ENCODE assay signal across 19 cellular contexts in the genomic region with DNA sequence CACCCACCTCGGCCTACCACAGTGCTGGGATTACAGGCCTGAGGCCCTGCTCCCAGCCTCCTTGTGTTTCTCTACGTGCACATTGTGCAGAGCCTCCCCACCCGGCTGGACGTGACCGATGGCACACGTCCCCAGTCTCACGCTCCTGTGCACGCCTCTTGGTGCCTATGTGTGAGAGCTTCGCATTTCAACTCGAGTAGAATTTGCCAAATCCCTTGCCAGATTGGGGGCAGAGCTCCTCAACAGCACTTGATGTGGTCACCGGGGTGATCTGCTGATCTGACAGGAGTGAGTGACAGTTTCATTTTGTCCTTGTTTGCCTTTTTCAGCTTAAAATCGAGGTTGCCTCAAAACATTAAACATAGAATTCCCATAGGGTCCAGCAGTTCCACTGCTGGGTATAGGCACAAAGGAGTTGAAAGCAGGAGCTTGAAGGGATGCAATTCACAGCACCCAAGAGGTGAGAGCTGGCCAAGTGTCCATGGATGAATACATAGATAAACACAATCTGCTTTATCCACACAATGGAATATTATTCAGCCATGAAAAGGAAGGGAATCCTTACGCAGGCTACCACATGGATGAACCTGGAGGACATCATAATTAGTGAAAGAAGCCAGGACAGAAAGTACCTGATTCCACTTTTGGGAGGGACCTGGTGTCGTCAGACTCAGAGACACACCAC. TPM values are rescaled to one million over a fixed set of nuclear protein-coding genes. Genes with fewer than 3 reads are reported as not detected.
DNase-seq lines count a peak whose midpoint lies in the region; ATAC-seq and TF ChIP-seq lines count a peak whose summit lies in the region.
"Had no signal": no experiment of that assay in that cellular context is flagged by ENCODE, and none has a peak within 500 bp of the region (broad histone marks: within the 10 kb centered on the region; RNA-seq: fewer than 3 reads in every experiment).

No MANE protein-coding gene starts in this region.

- H3K9ac ChIP-seq in BLaER1: peak overlapping the region; percentile 50; the same call in 1 of the 2 replicates

- H3K4me3 Mint-ChIP-seq in CD8-positive, alpha-beta memory T cell: peak overlapping the region in 3 of 7 donors; percentile 18 to 58 (median 34)
- H3K4me3 Mint-ChIP-seq in activated naive CD8-positive, alpha-beta T cell treated with anti-CD3 and anti-CD28 coated beads, Interleukin-2, amount 50 U/mL, for 24 hours: peak overlapping the region; percentile 22
- H3K4me3 Mint-ChIP-seq: activated T-cell treated with anti-CD3 and anti-CD28 coated beads, Interleukin-2, amount 50 U/mL, for 4 hours; IgD-negative memory B cell had no signal

- H3K4me1 ChIP-seq in BLaER1: peaks cover 71% of the 10 kb centered on the region
- H3K4me1 ChIP-seq in CD8-positive, alpha-beta memory T cell (ENCODE audit: insufficient read depth, low read length): peaks cover 22% of the 10 kb centered on the region
- peaks cover 3% of the 10 kb centered on the region for H3K4me1 ChIP-seq in testis
- H3K4me1 ChIP-seq: foreskin keratinocyte had no signal

- peak; percentile 41 for ATAC-seq in activated naive CD8-positive, alpha-beta T cell treated with anti-CD3 and anti-CD28 coated beads, Interleukin-2, amount 50 U/mL, for 24 hours
- ATAC-seq in HG03196 (IDR thresholded peaks at IDR 0.05; ENCODE audit: unreplicated experiment): no peak
- no peak for ATAC-seq in HG03280 (IDR thresholded peaks at IDR 0.05; ENCODE audit: unreplicated experiment)
- ATAC-seq: activated T-cell treated with anti-CD3 and anti-CD28 coated beads, Interleukin-2, amount 50 U/mL, for 4 hours; foreskin keratinocyte; HCT116; lower lobe of right lung; Right ventricle myocardium inferior; sciatic nerve had no signal

- DNase-seq in CD8-positive, alpha-beta memory T cell: peak in 2 of 5 donors; percentile 24 to 47
- DNase-seq in activated naive CD8-positive, alpha-beta T cell treated with anti-CD3 and anti-CD28 coated beads, Interleukin-2, amount 50 U/mL, for 24 hours: peak; percentile 31
- no peak for DNase-seq in testis
- DNase-seq: activated T-cell treated with anti-CD3 and anti-CD28 coated beads, Interleukin-2, amount 50 U/mL, for 4 hours; amniotic stem cell; DND-41; foreskin keratinocyte; lower lobe of right lung; NCI-H1694; NCI-H774; tibial artery had no signal

- no peaks in the 10 kb centered on the region for H3K9me3 Mint-ChIP-seq in CD8-positive, alpha-beta memory T cell
- H3K9me3 Mint-ChIP-seq in activated naive CD8-positive, alpha-beta T cell treated with anti-CD3 and anti-CD28 coated beads, Interleukin-2, amount 50 U/mL, for 24 hours: no peaks in the 10 kb centered on the region
- H3K9me3 Mint-ChIP-seq: activated T-cell treated with anti-CD3 and anti-CD28 coated beads, Interleukin-2, amount 50 U/mL, for 4 hours had no signal

- peaks cover 38% of the 10 kb centered on the region for H4K20me1 ChIP-seq in BLaER1

- peaks cover 0 to 2% (median 0%) of the 10 kb centered on the region in 3 donors for H3K36me3 Mint-ChIP-seq in CD8-positive, alpha-beta memory T cell
- no peaks in the 10 kb centered on the region for H3K36me3 Mint-ChIP-seq in activated naive CD8-positive, alpha-beta T cell treated with anti-CD3 and anti-CD28 coated beads, Interleukin-2, amount 50 U/mL, for 24 hours (ENCODE audit: low read depth)
- H3K36me3 Mint-ChIP-seq: IgD-negative memory B cell had no signal

- POLR2A ChIA-PET in CD8-positive, alpha-beta memory T cell (lab: Charles Lee): interaction anchor here (0.6 to 0.7 kb wide), 2 partner anchors 8 to 19 kb away, joined by 4 read pairs; a partner anchor contains a TSS

- peak overlapping the region; percentile 66 for H3K27ac ChIP-seq in BLaER1
- no peak overlapping the region for H3K27ac ChIP-seq in CD8-positive, alpha-beta memory T cell (ENCODE audit: low read depth, low read length)
- H3K27ac ChIP-seq in testis: no peak overlapping the region
- H3K27ac ChIP-seq: foreskin keratinocyte, hepatocyte, lower lobe of right lung, tibial artery had no signal

- H3K27me3 Mint-ChIP-seq in CD8-positive, alpha-beta memory T cell: peaks cover 0 to 7% of the 10 kb centered on the region in 2 donors
- H3K27me3 Mint-ChIP-seq in activated naive CD8-positive, alpha-beta T cell treated with anti-CD3 and anti-CD28 coated beads, Interleukin-2, amount 50 U/mL, for 24 hours: no peaks in the 10 kb centered on the region

- H3K27me3 ChIP-seq in BLaER1: peaks cover 82% of the 10 kb centered on the region
- no peaks in the 10 kb centered on the region for H3K27me3 ChIP-seq in CD8-positive, alpha-beta memory T cell (ENCODE audit: insufficient read depth, low read length, poor library complexity, severe bottlenecking)
- no peaks in the 10 kb centered on the region for H3K27me3 ChIP-seq in testis
- H3K27me3 ChIP-seq: foreskin keratinocyte, hepatocyte, tibial artery had no signal

- H3K4me1 Mint-ChIP-seq in CD8-positive, alpha-beta memory T cell: peaks cover 13 to 25% (median 16%) of the 10 kb centered on the region in 3 donors
- H3K4me1 Mint-ChIP-seq in activated naive CD8-positive, alpha-beta T cell treated with anti-CD3 and anti-CD28 coated beads, Interleukin-2, amount 50 U/mL, for 24 hours: peaks cover 26% of the 10 kb centered on the region

- intact Hi-C loops in testis (cut with DNase I; ENCODE audit: low total_unique reads): no loop called here

- H3K9me3 ChIP-seq in BLaER1 (peaks cover 14% of the 10 kb centered on the region), testis (no peaks in the 10 kb centered on the region)
- no peaks in the 10 kb centered on the region for H3K9me3 ChIP-seq in CD8-positive, alpha-beta memory T cell (ENCODE audit: low read length)
- H3K9me3 ChIP-seq: lower lobe of right lung, tibial artery had no signal

- no peak for TF ChIP-seq POLR2A in testis (IDR thresholded peaks at IDR 0.05)

- WGBS in testis, 2 donors: 92 to 93% methylated on average over 4 to 14 of the region's 14 CpGs

- H3K4me2 ChIP-seq in BLaER1: peak overlapping the region; percentile 51
- H3K4me2 ChIP-seq: hepatocyte had no signal

- CTCF ChIA-PET in CD8-positive, alpha-beta memory T cell (lab: Charles Lee): no interaction called here

- H3K36me3 ChIP-seq in BLaER1 (no peaks in the 10 kb centered on the region), testis (ENCODE audit: low read depth, missing control alignments) (no peaks in the 10 kb centered on the region)
- no peaks in the 10 kb centered on the region for H3K36me3 ChIP-seq in CD8-positive, alpha-beta memory T cell (ENCODE audit: insufficient read depth, low read length)
- H3K36me3 ChIP-seq: lower lobe of right lung, tibial artery had no signal

- H3K4me3 ChIP-seq in BLaER1 (no peak overlapping the region), testis (no peak overlapping the region)
- H3K4me3 ChIP-seq in CD8-positive, alpha-beta memory T cell (ENCODE audit: low read length): no peak overlapping the region
- H3K4me3 ChIP-seq: hepatocyte, lower lobe of right lung, tibial artery had no signal

- peak overlapping the region; percentile 3 to 94 (median 74) for H3K27ac Mint-ChIP-seq in CD8-positive, alpha-beta memory T cell
- peak overlapping the region; percentile 66 for H3K27ac Mint-ChIP-seq in activated naive CD8-positive, alpha-beta T cell treated with anti-CD3 and anti-CD28 coated beads, Interleukin-2, amount 50 U/mL, for 24 hours

- no peak for TF ChIP-seq CTCF in testis (IDR thresholded peaks at IDR 0.05)

RNA-seq across cellular contexts. Expression of a gene that starts 17.6 kb away (rescaled TPM):
- total RNA-seq in CD8-positive, alpha-beta memory T cell: 1 to 10 TPM; 3.3 to 3.5 TPM
- polyA plus RNA-seq in CD8-positive, alpha-beta memory T cell: 17.2 TPM
- total RNA-seq in testis: 10 to 100 TPM; 13.1 to 15.7 TPM
- polyA plus RNA-seq in testis (ENCODE audit: insufficient read depth, low read depth, low replicate concordance): 6.1 TPM

RNA-seq across cellular contexts. Expression of a gene that starts 18.5 kb away (rescaled TPM):
- total RNA-seq in CD8-positive, alpha-beta memory T cell: 100 to 1,000 TPM; 152 to 156 TPM
- polyA plus RNA-seq in CD8-positive, alpha-beta memory T cell: 12.4 TPM
- 100 to 1,000 TPM; 102 to 115 TPM for total RNA-seq in testis
- polyA plus RNA-seq in testis (ENCODE audit: insufficient read depth, low read depth, low replicate concordance): 32.3 TPM

RNA-seq across cellular contexts. Expression of a gene that starts 29.6 kb away (rescaled TPM):
- 100 to 1,000 TPM; 208 to 214 TPM for total RNA-seq in CD8-positive, alpha-beta memory T cell
- polyA plus RNA-seq in CD8-positive, alpha-beta memory T cell: 58.0 TPM
- total RNA-seq in testis: 10 to 100 TPM; 77.6 to 90.8 TPM
- polyA plus RNA-seq in testis (ENCODE audit: insufficient read depth, low read depth, low replicate concordance): 48.6 TPM

RNA-seq across cellular contexts. Expression of a gene that starts 45.7 kb away (rescaled TPM):
- total RNA-seq in CD8-positive, alpha-beta memory T cell: 1 to 10 TPM; 3.5 to 4.6 TPM
- not detected for polyA plus RNA-seq in CD8-positive, alpha-beta memory T cell
- total RNA-seq in testis: 1 to 10 TPM; 2.8 to 3.4 TPM
- 4.8 TPM for polyA plus RNA-seq in testis (ENCODE audit: insufficient read depth, low read depth, low replicate concordance)

RNA-seq across cellular contexts. Expression of a gene that starts 55.3 kb away (rescaled TPM):
- total RNA-seq in CD8-positive, alpha-beta memory T cell: 100 to 1,000 TPM; 160 to 162 TPM
- 105 TPM for polyA plus RNA-seq in CD8-positive, alpha-beta memory T cell
- 10 to 100 TPM; 46.7 to 52.8 TPM for total RNA-seq in testis
- 33.9 TPM for polyA plus RNA-seq in testis (ENCODE audit: insufficient read depth, low read depth, low replicate concordance)
